In genomic region chr17:40014375-40014980, GRCh38 we compare ENCODE assay signal across 1 cellular context.
TF ChIP-seq lines count a peak whose summit lies in the region.

No MANE protein-coding gene starts in this region.

TF ChIP-seq in HepG2, 621 proteins besides CTCF, POLR2A, EP300 and RAD21 (continued from another document and continues in another):
- TF ChIP-seq AKNA (CRISPR knock-in tag; IDR thresholded peaks at IDR 0.05; ENCODE audit: borderline replicate concordance), result no peak
- TF ChIP-seq ZNF280D (CRISPR knock-in tag; IDR thresholded peaks at IDR 0.05), result peak; percentile 62
- TF ChIP-seq IKZF5 (CRISPR knock-in tag; IDR thresholded peaks at IDR 0.05), result 0 out of 2 replicates have a peak, but pooled peaks have one; percentile 10
- no peak for TF ChIP-seq ZNF280B (CRISPR knock-in tag; IDR thresholded peaks at IDR 0.05; ENCODE audit: borderline replicate concordance)
- TF ChIP-seq ZNF552 (CRISPR knock-in tag; IDR thresholded peaks at IDR 0.05; ENCODE audit: borderline replicate concordance), result no peak
- TF ChIP-seq ZNF138 (CRISPR knock-in tag; IDR thresholded peaks at IDR 0.05; ENCODE audit: low read depth), result no peak
- no peak for TF ChIP-seq ATF1 (CRISPR knock-in tag; IDR thresholded peaks at IDR 0.05)
- no peak for TF ChIP-seq STAT5B (CRISPR knock-in tag; IDR thresholded peaks at IDR 0.05)
- TF ChIP-seq ZNF101 (CRISPR knock-in tag; IDR thresholded peaks at IDR 0.05; ENCODE audit: borderline replicate concordance, low read depth), result no peak
- TF ChIP-seq NPAS2 (CRISPR knock-in tag; IDR thresholded peaks at IDR 0.05; ENCODE audit: borderline replicate concordance), result no peak
- no peak for TF ChIP-seq HOXD1 (CRISPR knock-in tag; IDR thresholded peaks at IDR 0.05)
- TF ChIP-seq ZNF317 (CRISPR knock-in tag; IDR thresholded peaks at IDR 0.05), result no peak
- no peak for TF ChIP-seq ZNF598 (CRISPR knock-in tag; IDR thresholded peaks at IDR 0.05; ENCODE audit: borderline replicate concordance)
- no peak for TF ChIP-seq ZZZ3 (CRISPR knock-in tag; IDR thresholded peaks at IDR 0.05; ENCODE audit: borderline replicate concordance)
- TF ChIP-seq FLYWCH1 (CRISPR knock-in tag; IDR thresholded peaks at IDR 0.05), result no peak
- TF ChIP-seq AKAP8 (CRISPR knock-in tag; IDR thresholded peaks at IDR 0.05), result no peak
- TF ChIP-seq ZBTB20 (CRISPR knock-in tag; IDR thresholded peaks at IDR 0.05; ENCODE audit: borderline replicate concordance, low read depth), result peak; percentile 41; the same call in 1 of the 2 replicates
- no peak for TF ChIP-seq ESRRA (CRISPR knock-in tag; IDR thresholded peaks at IDR 0.05; ENCODE audit: low read depth)
- TF ChIP-seq MTA1 (CRISPR knock-in tag; IDR thresholded peaks at IDR 0.05; ENCODE audit: borderline replicate concordance), result no peak
- TF ChIP-seq GATAD1 (CRISPR knock-in tag; IDR thresholded peaks at IDR 0.05), result no peak
- TF ChIP-seq ZNF20 (CRISPR knock-in tag; IDR thresholded peaks at IDR 0.05), result no peak
- no peak for TF ChIP-seq ZNF563 (CRISPR knock-in tag; IDR thresholded peaks at IDR 0.05)
- no peak for TF ChIP-seq ZSCAN21 (CRISPR knock-in tag; IDR thresholded peaks at IDR 0.05; ENCODE audit: borderline replicate concordance)
- no peak for TF ChIP-seq HMGA1 (CRISPR knock-in tag; conservative IDR thresholded peaks at IDR 0.05)
- TF ChIP-seq ZNF10 (CRISPR knock-in tag; IDR thresholded peaks at IDR 0.05; ENCODE audit: borderline replicate concordance, low read depth), result no peak
- TF ChIP-seq ZNF660 (CRISPR knock-in tag; IDR thresholded peaks at IDR 0.05; ENCODE audit: borderline replicate concordance, low read depth), result no peak
- TF ChIP-seq AGO1 (IDR thresholded peaks at IDR 0.05; ENCODE audit: low read depth, low read length, poor library complexity, severe bottlenecking), result no peak
- TF ChIP-seq ZBTB14 (CRISPR knock-in tag; IDR thresholded peaks at IDR 0.05), result no peak; the same call in 1 of the 2 replicates
- no peak for TF ChIP-seq ARID2 (CRISPR knock-in tag; IDR thresholded peaks at IDR 0.05; ENCODE audit: borderline replicate concordance)
- no peak for TF ChIP-seq ZIK1 (CRISPR knock-in tag; IDR thresholded peaks at IDR 0.05; ENCODE audit: borderline replicate concordance, low read depth)
- no peak for TF ChIP-seq ZNF18 (CRISPR knock-in tag; IDR thresholded peaks at IDR 0.05; ENCODE audit: insufficient replicate concordance)
- no peak for TF ChIP-seq ZNF512 (CRISPR knock-in tag; IDR thresholded peaks at IDR 0.05)
- TF ChIP-seq KDM1A (CRISPR knock-in tag; IDR thresholded peaks at IDR 0.05), result no peak
- no peak for TF ChIP-seq PRDM15 (CRISPR knock-in tag; IDR thresholded peaks at IDR 0.05)
- 0 out of 2 replicates have a peak, but pooled peaks have one; percentile 2 for TF ChIP-seq ZNF567 (CRISPR knock-in tag; IDR thresholded peaks at IDR 0.05; ENCODE audit: borderline replicate concordance)
- no peak for TF ChIP-seq LRRFIP1 (CRISPR knock-in tag; conservative IDR thresholded peaks at IDR 0.05)
- no peak for TF ChIP-seq ZNF614 (CRISPR knock-in tag; IDR thresholded peaks at IDR 0.05; ENCODE audit: borderline replicate concordance)
- TF ChIP-seq KMT2A (CRISPR knock-in tag; IDR thresholded peaks at IDR 0.05), result no peak
- TF ChIP-seq ZNF761 (CRISPR knock-in tag; conservative IDR thresholded peaks at IDR 0.05), result no peak
